ENCODE assay signal across 29 cellular contexts in genomic region chr9:98719055-98719454, GRCh38. TPM values are rescaled to one million over a fixed set of nuclear protein-coding genes. Genes with fewer than 3 reads are reported as not detected.
"Had no signal": no experiment of that assay in that cellular context is flagged by ENCODE, and none has a peak within 500 bp of the region (broad histone marks: within the 10 kb centered on the region; RNA-seq: fewer than 3 reads in every experiment).

No MANE protein-coding gene starts in this region.

- H3K27ac Mint-ChIP-seq: dendritic cell treated with granulocyte-macrophage colony-stimulating factor and Interleukin-4, amounts not matched to agents 40 ng/mL and 50 ng/mL, for 4 days; effector memory CD8-positive, alpha-beta T cell; endodermal cell; mesothelial cell of epicardium had no signal

- H3K4me1 ChIP-seq: colonic mucosa, esophagus squamous epithelium, gastrocnemius medialis, heart right ventricle, left lung, lower lobe of right lung had no signal

- H3K4me3 Mint-ChIP-seq: dendritic cell treated with granulocyte-macrophage colony-stimulating factor and Interleukin-4, amounts not matched to agents 40 ng/mL and 50 ng/mL, for 4 days; effector memory CD8-positive, alpha-beta T cell; endodermal cell; mesothelial cell of epicardium; naive B cell had no signal

- H3K36me3 Mint-ChIP-seq: mesothelial cell of epicardium had no signal

- DNase-seq: colonic mucosa; cortex of kidney; effector CD8-positive, alpha-beta T cell; effector memory CD8-positive, alpha-beta T cell; endodermal cell; erythroblast; esophagus squamous epithelium; foreskin fibroblast; foreskin melanocyte; gastrocnemius medialis; glutamatergic neuron; head of caudate nucleus; heart right ventricle; hippocampal formation; left cardiac atrium; left lung; left ventricle myocardium superior; lower lobe of right lung; mesenchymal stem cell; mucosa of descending colon; naive B cell had no signal

- H3K9me3 Mint-ChIP-seq: dendritic cell treated with granulocyte-macrophage colony-stimulating factor and Interleukin-4, amounts not matched to agents 40 ng/mL and 50 ng/mL, for 4 days; effector memory CD8-positive, alpha-beta T cell; mesothelial cell of epicardium had no signal

- H3K9me3 ChIP-seq: colonic mucosa, esophagus squamous epithelium, gastrocnemius medialis, left lung, lower lobe of right lung, mucosa of descending colon had no signal

- H3K4me1 Mint-ChIP-seq: endodermal cell, mesothelial cell of epicardium, naive B cell had no signal

- FAIRE-seq: endometrium, islet of Langerhans, keratinocyte had no signal

- H3K27ac ChIP-seq: colonic mucosa, epithelial cell of prostate, esophagus squamous epithelium, gastrocnemius medialis, heart right ventricle, left lung, lower lobe of right lung had no signal

- H3K36me3 ChIP-seq: colonic mucosa, esophagus squamous epithelium, gastrocnemius medialis, heart right ventricle, left lung, lower lobe of right lung had no signal

- ATAC-seq: effector memory CD8-positive, alpha-beta T cell; esophagus mucosa; gastrocnemius medialis; heart right ventricle; left cardiac atrium; left lung; left ventricle myocardium superior; lower lobe of right lung; mucosa of descending colon had no signal

- H3K4me3 ChIP-seq: colonic mucosa, esophagus squamous epithelium, gastrocnemius medialis, heart right ventricle, left lung, lower lobe of right lung, mucosa of descending colon had no signal

- H3K27me3 ChIP-seq: colonic mucosa had no signal

RNA-seq across cellular contexts. Expression of gene GABBR2, which starts 10.3 kb away (rescaled TPM):
- total RNA-seq: esophagus mucosa, esophagus squamous epithelium, mesenteric fat pad had no signal
